ENCODE assay signal across 10 cellular contexts in the genomic region with DNA sequence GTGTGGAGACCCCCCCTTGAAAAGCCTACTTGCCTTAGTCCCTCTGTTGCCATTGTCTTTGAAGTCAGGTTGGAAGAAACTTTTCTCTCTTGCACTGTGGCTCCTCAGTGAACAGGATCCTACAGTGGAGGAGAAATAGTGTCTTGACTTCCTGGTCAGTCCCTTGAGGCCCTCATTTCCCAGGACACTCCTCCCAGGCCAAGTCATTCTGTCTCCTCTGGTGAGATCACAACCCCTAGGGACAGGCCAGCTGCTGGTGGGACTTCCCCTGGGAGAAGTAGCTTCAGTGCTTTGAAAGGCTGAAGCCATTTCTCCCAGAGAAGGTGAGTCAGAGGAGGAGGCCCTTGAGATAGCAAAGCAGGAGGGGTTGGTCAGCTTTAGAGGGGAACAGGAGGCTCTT. TPM values are rescaled to one million over a fixed set of nuclear protein-coding genes. Genes with fewer than 3 reads are reported as not detected.
A peak's percentile ranks its signal among the peaks of the same experiment; 100 is the strongest.
DNase-seq lines count a peak whose midpoint lies in the region; ATAC-seq and TF ChIP-seq lines count a peak whose summit lies in the region.
"Had no signal": no experiment of that assay in that cellular context is flagged by ENCODE, and none has a peak within 500 bp of the region (broad histone marks: within the 10 kb centered on the region; RNA-seq: fewer than 3 reads in every experiment).

No MANE protein-coding gene starts in this region.

- H3K27me3 Mint-ChIP-seq in activated T-cell treated with anti-CD3 and anti-CD28 coated beads, Interleukin-2, amount 50 U/mL, for 4 hours (ENCODE audit: low read depth): peaks cover 2% of the 10 kb centered on the region

- intact Hi-C loops in colonic mucosa (cut with DNase I): no loop called here

- H3K9me3 ChIP-seq in colonic mucosa: no peaks in the 10 kb centered on the region

- H3K9ac ChIP-seq in colonic mucosa (ENCODE audit: low read depth in 2 of 2, low read length in 2 of 2): no peak overlapping the region

- H3K36me3 Mint-ChIP-seq in activated T-cell treated with anti-CD3 and anti-CD28 coated beads, Interleukin-2, amount 50 U/mL, for 4 hours (ENCODE audit: insufficient read depth): no peaks in the 10 kb centered on the region

- H3K4me1 Mint-ChIP-seq in activated T-cell treated with anti-CD3 and anti-CD28 coated beads, Interleukin-2, amount 50 U/mL, for 4 hours (ENCODE audit: low read depth): no peaks in the 10 kb centered on the region

- H3K4me3 ChIP-seq in colonic mucosa: no peak overlapping the region
- H3K4me3 ChIP-seq: coronary artery had no signal

- peak; percentile 96 for ATAC-seq in GM19023 (IDR thresholded peaks at IDR 0.05; ENCODE audit: unreplicated experiment)
- peak; percentile 96 for ATAC-seq in HG02610 (IDR thresholded peaks at IDR 0.05; ENCODE audit: unreplicated experiment)
- ATAC-seq in HG03521 (IDR thresholded peaks at IDR 0.05; ENCODE audit: unreplicated experiment): peak; percentile 67
- no peak for ATAC-seq in activated T-cell treated with anti-CD3 and anti-CD28 coated beads, Interleukin-2, amount 50 U/mL, for 4 hours

- no peak overlapping the region for H3K27ac ChIP-seq in colonic mucosa
- H3K27ac ChIP-seq: coronary artery had no signal

- no peaks in the 10 kb centered on the region for H3K4me1 ChIP-seq in colonic mucosa

- TF ChIP-seq CTCF in colonic mucosa (IDR thresholded peaks at IDR 0.05): no peak

- H3K4me3 Mint-ChIP-seq in activated T-cell treated with anti-CD3 and anti-CD28 coated beads, Interleukin-2, amount 50 U/mL, for 4 hours: no peak overlapping the region

- peak; percentile 55 for DNase-seq in renal cortical epithelial cell (ENCODE audit: low read depth)
- no peak for DNase-seq in activated T-cell treated with anti-CD3 and anti-CD28 coated beads, Interleukin-2, amount 50 U/mL, for 4 hours
- DNase-seq in colonic mucosa: no peak
- no peak for DNase-seq in NCI-H2029 (lab: John Stamatoyannopoulos, UW)
- DNase-seq: posterior cingulate gyrus, SIG-M5 had no signal

- no peaks in the 10 kb centered on the region for H3K36me3 ChIP-seq in colonic mucosa

- no peaks in the 10 kb centered on the region for H3K27me3 ChIP-seq in colonic mucosa

- no peaks in the 10 kb centered on the region for H3K9me3 Mint-ChIP-seq in activated T-cell treated with anti-CD3 and anti-CD28 coated beads, Interleukin-2, amount 50 U/mL, for 4 hours

RNA-seq across cellular contexts. Expression of a gene that starts 10.1 kb away (rescaled TPM):
- total RNA-seq in renal cortical epithelial cell (not detected in 2 replicates), colonic mucosa (under 1 TPM in 1 of 2 donors, not detected in 1; 0.48 TPM)
- total RNA-seq in activated T-cell treated with anti-CD3 and anti-CD28 coated beads, Interleukin-2, amount 50 U/mL, for 4 hours: not detected

Comparison
In these comparisons a context has a peak if more than half of its experiments do, and no peak if none do; other contexts are left out.
1. ATAC-seq: peak in GM19023 (single experiment), HG02610 (single experiment) and HG03521 (single experiment); none in activated T-cell treated with anti-CD3 and anti-CD28 coated beads, Interleukin-2, amount 50 U/mL, for 4 hours (0 of 2).